ENCODE assay signal across 1 cellular context in genomic region chr11:31874631-31875191, GRCh38.
TF ChIP-seq lines count a peak whose summit lies in the region.

No MANE protein-coding gene starts in this region.

TF ChIP-seq in HEK293, 187 proteins besides CTCF, POLR2A, EP300 and RAD21 (continued from another document):
- TF ChIP-seq ZBTB44 (tag by site-specific recombination; IDR thresholded peaks at IDR 0.05) (no peak), REPIN1 (tag by site-specific recombination; IDR thresholded peaks at IDR 0.05; ENCODE audit: low read depth) (no peak), ZBTB48 (tag by site-specific recombination; IDR thresholded peaks at IDR 0.05) (peak; percentile 84; the same call in 1 of the 2 replicates), ZEB2 (tag by site-specific recombination; IDR thresholded peaks at IDR 0.05) (no peak), IKZF3 (tag by site-specific recombination; IDR thresholded peaks at IDR 0.05) (no peak), ZNF785 (tag by site-specific recombination; IDR thresholded peaks at IDR 0.05) (no peak)
- TF ChIP-seq, protein P1, sequence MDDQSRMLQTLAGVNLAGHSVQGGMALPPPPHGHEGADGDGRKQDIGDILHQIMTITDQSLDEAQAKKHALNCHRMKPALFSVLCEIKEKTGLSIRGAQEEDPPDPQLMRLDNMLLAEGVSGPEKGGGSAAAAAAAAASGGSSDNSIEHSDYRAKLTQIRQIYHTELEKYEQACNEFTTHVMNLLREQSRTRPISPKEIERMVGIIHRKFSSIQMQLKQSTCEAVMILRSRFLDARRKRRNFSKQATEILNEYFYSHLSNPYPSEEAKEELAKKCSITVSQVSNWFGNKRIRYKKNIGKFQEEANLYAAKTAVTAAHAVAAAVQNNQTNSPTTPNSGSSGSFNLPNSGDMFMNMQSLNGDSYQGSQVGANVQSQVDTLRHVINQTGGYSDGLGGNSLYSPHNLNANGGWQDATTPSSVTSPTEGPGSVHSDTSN (CRISPR knock-in tag; IDR thresholded peaks at IDR 0.05): no peak
